ENCODE assay signal across 8 cellular contexts in genomic region chr1:150579110-150579954, GRCh38. TPM values are rescaled to one million over a fixed set of nuclear protein-coding genes. Genes with fewer than 3 reads are reported as not detected.
A peak's percentile ranks its signal among the peaks of the same experiment; 100 is the strongest.
DNase-seq lines count a peak whose midpoint lies in the region; ATAC-seq and TF ChIP-seq lines count a peak whose summit lies in the region.

Gene MCL1 (minus strand): TSS chr1:150579610. CDS start chr1:150579530, 80 bp downstream.

- peak within 1 kb of the TSS; percentile 95 to 98 (median 97) for H3K4me3 Mint-ChIP-seq in nephron

- H3K4me1 Mint-ChIP-seq in nephron, result peaks cover 47% of the 10 kb centered on the region

- no peaks in the 10 kb centered on the region for H3K9me2 ChIP-seq in Loucy (replicated peaks; ENCODE audit: low read depth, low read length)

- H3K9ac ChIP-seq in Loucy (ENCODE audit: low read depth, low read length, poor library complexity, severe bottlenecking), result peak within 1 kb of the TSS; percentile 97

- H3F3A ChIP-seq in Loucy (ENCODE audit: low read depth), result no peaks in the 10 kb centered on the region

- TF ChIP-seq CTCF in Loucy (conservative IDR thresholded peaks at IDR 0.05; ENCODE audit: low read length), result no peak
- no peak for TF ChIP-seq CTCF in fibroblast of pulmonary artery (IDR thresholded peaks at IDR 0.05; ENCODE audit: low read length, missing control alignments)
- TF ChIP-seq CTCF in nephron (IDR thresholded peaks at IDR 0.05; ENCODE audit: unreplicated experiment in 3 of 3), result no peak

- peak within 1 kb of the TSS; percentile 99 for H3K4me2 ChIP-seq in Loucy (ENCODE audit: low read depth, low read length, poor library complexity, severe bottlenecking)

- peaks cover 16% of the 10 kb centered on the region for H3K27me3 ChIP-seq in Loucy (ENCODE audit: insufficient read depth, low read length, poor library complexity, severe bottlenecking)

- no peaks in the 10 kb centered on the region for H3K27me3 Mint-ChIP-seq in nephron (ENCODE audit: low read depth)

- no peaks in the 10 kb centered on the region for H3K9me3 ChIP-seq in Loucy (ENCODE audit: insufficient read depth, low read depth, low read length)

- peak; percentile 97 for DNase-seq in EL
- peak; percentile 96 for DNase-seq in H4 (ENCODE audit: low spot score)
- peak; percentile 99 for DNase-seq in SHP77 (lab: John Stamatoyannopoulos, UW)
- DNase-seq in activated effector memory CD4-positive, alpha-beta T cell treated with Interleukin-2 at 50 U/mL for 16 hours, result peak; percentile 73
- peak; percentile 97 for DNase-seq in fibroblast of pulmonary artery (ENCODE audit: low read depth)
- DNase-seq in stimulated activated naive CD8-positive, alpha-beta T cell treated with anti-CD3 and anti-CD28 coated beads, Interleukin-15, Interleukin-2, amounts not matched to agents 100 U/mL and 50 U/mL, for 24 hours, result peak; percentile 86

- peaks cover 35% of the 10 kb centered on the region for H3K36me3 ChIP-seq in Loucy (ENCODE audit: insufficient read depth, low read length)

- H3K4me1 ChIP-seq in Loucy (ENCODE audit: insufficient read depth, low read length, poor library complexity, severe bottlenecking), result peaks cover 39% of the 10 kb centered on the region

- H3K79me2 ChIP-seq in Loucy (ENCODE audit: insufficient read depth, low read length), result peaks cover 58% of the 10 kb centered on the region

- H3K27ac Mint-ChIP-seq in nephron, result peak within 1 kb of the TSS; percentile 96 to 100 (median 99)

- H4K20me1 ChIP-seq in Loucy (ENCODE audit: insufficient read depth, low read length, poor library complexity, severe bottlenecking), result peaks cover 48% of the 10 kb centered on the region

- H3K4me3 ChIP-seq in Loucy (ENCODE audit: low read length, poor library complexity, severe bottlenecking) (peak within 1 kb of the TSS; percentile 97), fibroblast of pulmonary artery (replicated peaks; ENCODE audit: low read depth, low read length) (peak within 1 kb of the TSS; percentile 91)

- peak; percentile 92 for ATAC-seq in stimulated activated naive CD8-positive, alpha-beta T cell treated with anti-CD3 and anti-CD28 coated beads, Interleukin-15, Interleukin-2, amounts not matched to agents 100 U/mL and 50 U/mL, for 24 hours

- H2AFZ ChIP-seq in Loucy (ENCODE audit: low read length), result peak within 1 kb of the TSS; percentile 39

- H3K36me3 Mint-ChIP-seq in nephron (ENCODE audit: low read depth), result peaks cover 50% of the 10 kb centered on the region

- H3K9me3 Mint-ChIP-seq in nephron, result no peaks in the 10 kb centered on the region

RNA-seq across cellular contexts. Expression of gene MCL1, which starts in this region (rescaled TPM):
- 95.2 and 98.6 TPM in 2 replicates for total RNA-seq in H4 (2014; rRNA removed; shearing (Covaris generic))

Comparison
In these comparisons a context has a peak if more than half of its experiments do, and no peak if none do; other contexts are left out.
1. Peak in every context shown above with its lines: DNase-seq, ATAC-seq and H3K4me3 ChIP-seq.